ENCODE assay signal across 8 cellular contexts in genomic region chr6:9540534-9541126, GRCh38.
DNase-seq lines count a peak whose midpoint lies in the region; ATAC-seq and TF ChIP-seq lines count a peak whose summit lies in the region.

No MANE protein-coding gene starts in this region.

- H3K4me3 ChIP-seq in right atrium auricular region (no peak overlapping the region), colonic mucosa (no peak overlapping the region), neural cell (ENCODE audit: low read length) (no peak overlapping the region), ovary (no peak overlapping the region)

- H3K9me2 ChIP-seq in neural cell (ENCODE audit: insufficient read depth, low read length), result no peaks in the 10 kb centered on the region

- no peak overlapping the region for H2AFZ ChIP-seq in neural cell (ENCODE audit: low read depth, low read length)

- no peak overlapping the region for H3K9ac ChIP-seq in colonic mucosa (ENCODE audit: low read depth in 2 of 2, low read length in 2 of 2)
- H3K9ac ChIP-seq in neural cell (ENCODE audit: low read length), result no peak overlapping the region

- intact Hi-C loops in left ventricle myocardium superior (cut with micrococcal nuclease) (no loop called here), colonic mucosa (cut with DNase I) (loop anchor here (5.0 kb wide), 1 partner anchor 892 kb away; no protein-coding TSS in a partner anchor), ovary (cut with DNase I) (no loop called here)

- no peak overlapping the region for H3K4me2 ChIP-seq in neural cell (ENCODE audit: low read length)

- H3K36me3 ChIP-seq in right atrium auricular region (no peaks in the 10 kb centered on the region), colonic mucosa (no peaks in the 10 kb centered on the region), neural cell (ENCODE audit: insufficient read depth, low read length) (no peaks in the 10 kb centered on the region), ovary (no peaks in the 10 kb centered on the region)

- H3F3A ChIP-seq in neural cell (ENCODE audit: insufficient read depth, low read length, poor library complexity, severe bottlenecking), result no peaks in the 10 kb centered on the region

- H3K27me3 ChIP-seq in right atrium auricular region, result no peaks in the 10 kb centered on the region
- H3K27me3 ChIP-seq in colonic mucosa, result no peaks in the 10 kb centered on the region
- H3K27me3 ChIP-seq in neural cell (ENCODE audit: insufficient read depth, low read depth, low read length), result no peaks in the 10 kb centered on the region
- H3K27me3 ChIP-seq in ovary, result no peaks in the 10 kb centered on the region

- DNase-seq in right atrium auricular region (ENCODE audit: low spot score) (no peak), left ventricle myocardium superior (no peak), NCI-H748 (lab: John Stamatoyannopoulos, UW; ENCODE audit: unreplicated experiment) (peak; percentile 88), colonic mucosa (no peak), ovary (no peak)
- DNase-seq in activated CD8-positive, alpha-beta memory T cell treated with anti-CD3 and anti-CD28 coated beads for 24 hours, result no peak

- peak; percentile 22 to 65 for TF ChIP-seq CTCF in right atrium auricular region (IDR thresholded peaks at IDR 0.05)
- TF ChIP-seq CTCF in colonic mucosa (IDR thresholded peaks at IDR 0.05), result peak; percentile 53
- peak; percentile 67 for TF ChIP-seq CTCF in neural cell (IDR thresholded peaks at IDR 0.05; ENCODE audit: poor library complexity, severe bottlenecking)
- no peak for TF ChIP-seq CTCF in ovary (IDR thresholded peaks at IDR 0.05)

- no peak for TF ChIP-seq POLR2A in ovary (IDR thresholded peaks at IDR 0.05)

- peak; percentile 68 for TF ChIP-seq RAD21 in neural cell (conservative IDR thresholded peaks at IDR 0.05)

- TF ChIP-seq EP300 in neural cell (conservative IDR thresholded peaks at IDR 0.05; ENCODE audit: poor library complexity, severe bottlenecking) (no peak), ovary (IDR thresholded peaks at IDR 0.05) (no peak)

- no peaks in the 10 kb centered on the region for H3K9me3 ChIP-seq in right atrium auricular region
- H3K9me3 ChIP-seq in colonic mucosa, result no peaks in the 10 kb centered on the region
- H3K9me3 ChIP-seq in neural cell (ENCODE audit: low read length), result no peaks in the 10 kb centered on the region
- no peaks in the 10 kb centered on the region for H3K9me3 ChIP-seq in ovary

- H3K79me2 ChIP-seq in neural cell (replicated peaks; ENCODE audit: insufficient read depth, low read length), result no peaks in the 10 kb centered on the region

- H4K20me1 ChIP-seq in neural cell (ENCODE audit: insufficient read depth), result no peaks in the 10 kb centered on the region

- 51 to 54% (median 51%) methylated on average over 2 of the region's 2 CpGs for WGBS in ovary, 3 donors

- ATAC-seq in left ventricle myocardium superior (no peak), HG02870 (IDR thresholded peaks at IDR 0.05; ENCODE audit: unreplicated experiment) (peak; percentile 66)

- H3K27ac ChIP-seq in right atrium auricular region (no peak overlapping the region), colonic mucosa (no peak overlapping the region), neural cell (ENCODE audit: low read length) (no peak overlapping the region), ovary (no peak overlapping the region)

- H3K4me1 ChIP-seq in right atrium auricular region (no peaks in the 10 kb centered on the region), colonic mucosa (no peaks in the 10 kb centered on the region), ovary (ENCODE audit: insufficient read depth) (no peaks in the 10 kb centered on the region)

TF ChIP-seq in neural cell, 6 proteins besides CTCF, POLR2A, EP300 and RAD21:
- TF ChIP-seq MXI1 (conservative IDR thresholded peaks at IDR 0.05; ENCODE audit: poor library complexity, severe bottlenecking) (no peak), REST (IDR thresholded peaks at IDR 0.05; ENCODE audit: borderline replicate concordance) (no peak), SMC3 (conservative IDR thresholded peaks at IDR 0.05; ENCODE audit: poor library complexity) (peak; percentile 67)

Comparison
In these comparisons a context has a peak if more than half of its experiments do, and no peak if none do; other contexts are left out.
1. CTCF ChIP-seq: peak in right atrium auricular region (2 of 2), colonic mucosa (single experiment) and neural cell (single experiment); none in ovary (0 of 3).